ENCODE assay signal across 9 cellular contexts in genomic region chr7:29748286-29749099, GRCh38. TPM values are rescaled to one million over a fixed set of nuclear protein-coding genes. Genes with fewer than 3 reads are reported as not detected.
DNase-seq lines count a peak whose midpoint lies in the region; ATAC-seq, FAIRE-seq and TF ChIP-seq lines count a peak whose summit lies in the region.
"Had no signal": no experiment of that assay in that cellular context is flagged by ENCODE, and none has a peak within 500 bp of the region (broad histone marks: within the 10 kb centered on the region; RNA-seq: fewer than 3 reads in every experiment).

No MANE protein-coding gene starts in this region.

- DNase-seq in GM04504 (ENCODE audit: low read depth) (peak; percentile 10), NCI-H1694 treated with DMSO at 0.1 percent for 48 hours (lab: John Stamatoyannopoulos, UW) (peak; percentile 72), heart right ventricle (no peak), thyroid gland (no peak), lower leg skin (ENCODE audit: low spot score in 2 of 2) (no peak), GM12892 (ENCODE audit: insufficient read length) (no peak)

- TF ChIP-seq CTCF in heart right ventricle (IDR thresholded peaks at IDR 0.05) (peak; percentile 18 to 80 (median 64)), thyroid gland (IDR thresholded peaks at IDR 0.05) (peak in 5 of 6 experiments; percentile 14 to 61 (median 50)), lower leg skin (IDR thresholded peaks at IDR 0.05) (no peak)

- WGBS in heart right ventricle, 2 donors: 30 to 31% methylated on average over 3 of the region's 3 CpGs
- 31% methylated on average over 3 of the region's 3 CpGs for WGBS in thyroid gland, 2 donors
- 31 to 33% methylated on average over 3 of the region's 3 CpGs for WGBS in lower leg skin, 2 donors

- intact Hi-C loops in heart right ventricle (cut with DNase I) (loop anchor here in 9 of 10 donors (1.0 to 10.0 kb wide), 6 partner anchors 104 to 316 kb away; no protein-coding TSS in a partner anchor), thyroid gland (cut with DNase I) (loop anchor here (10.0 kb wide), 1 partner anchor 176 kb away; no protein-coding TSS in a partner anchor), lower leg skin (cut with DNase I; ENCODE audit: low total_unique reads) (no loop called here)

- no peak for TF ChIP-seq POLR2A in thyroid gland (IDR thresholded peaks at IDR 0.05)
- TF ChIP-seq POLR2A in lower leg skin (IDR thresholded peaks at IDR 0.05): no peak
- no peak for TF ChIP-seq POLR2A in GM12892 (IDR thresholded peaks at IDR 0.05; ENCODE audit: low read depth, low read length)

- FAIRE-seq in TTC549 (lab: Jason Lieb, UNC): peak; percentile 90
- no peak for FAIRE-seq in GM12892 (lab: Jason Lieb, UNC)

- H3K4me1 ChIP-seq in heart right ventricle (peaks cover 0 to 16% (median 4%) of the 10 kb centered on the region in 9 donors), thyroid gland (no peaks in the 10 kb centered on the region)

- ATAC-seq in heart right ventricle: peak in 7 of 8 donors; percentile 66 to 82 (median 75)
- ATAC-seq in GM19035 (IDR thresholded peaks at IDR 0.05; ENCODE audit: unreplicated experiment): no peak

- no peak overlapping the region for H3K4me3 ChIP-seq in heart right ventricle
- H3K4me3 ChIP-seq in thyroid gland (replicated peaks in 1 of 3): no peak overlapping the region
- H3K4me3 ChIP-seq in lower leg skin (ENCODE audit: low read depth, poor library complexity, severe bottlenecking): no peak overlapping the region
- H3K4me3 ChIP-seq: skin epidermis had no signal

- H3K27me3 ChIP-seq in heart right ventricle (no peaks in the 10 kb centered on the region), thyroid gland (no peaks in the 10 kb centered on the region)

- H3K9me3 ChIP-seq in heart right ventricle (no peaks in the 10 kb centered on the region), thyroid gland (no peaks in the 10 kb centered on the region)

- no peak overlapping the region for H3K27ac ChIP-seq in heart right ventricle
- H3K27ac ChIP-seq in thyroid gland: no peak overlapping the region
- H3K27ac ChIP-seq: skin epidermis had no signal

- H3K36me3 ChIP-seq in heart right ventricle (no peaks in the 10 kb centered on the region), thyroid gland (no peaks in the 10 kb centered on the region)

RNA-seq across cellular contexts. Expression of gene WIPF3, which starts 57.8 kb away (rescaled TPM):
- total RNA-seq in heart right ventricle (10 to 100 TPM in 3 of 10 donors, 1 to 10 TPM in 7; 4.4 to 15.4 (median 7.7) TPM), thyroid gland (1 to 10 TPM in 2 of 4 donors, under 1 TPM in 2; 0.22 to 1.2 (median 0.70) TPM), lower leg skin (1 to 10 TPM in 1 of 4 donors, under 1 TPM in 3; 0.23 to 1.2 (median 0.82) TPM)
- polyA plus RNA-seq in heart right ventricle: 1 to 10 TPM; 1.1 to 6.7 TPM
- not detected for polyA plus RNA-seq in GM12892 (2012; ENCODE audit: missing spikeins)

Comparison
In these comparisons a context has a peak if more than half of its experiments do, and no peak if none do; other contexts are left out.
1. DNase-seq: peak in GM04504 (single experiment) and NCI-H1694 treated with DMSO at 0.1 percent for 48 hours (single experiment); none in heart right ventricle (0 of 2), thyroid gland (0 of 2), lower leg skin (0 of 2) and GM12892 (single experiment).
2. CTCF ChIP-seq: peak in heart right ventricle (9 of 9) and thyroid gland (5 of 6); none in lower leg skin (0 of 3).